ENCODE assay signal across 1 cellular context in the genomic region with DNA sequence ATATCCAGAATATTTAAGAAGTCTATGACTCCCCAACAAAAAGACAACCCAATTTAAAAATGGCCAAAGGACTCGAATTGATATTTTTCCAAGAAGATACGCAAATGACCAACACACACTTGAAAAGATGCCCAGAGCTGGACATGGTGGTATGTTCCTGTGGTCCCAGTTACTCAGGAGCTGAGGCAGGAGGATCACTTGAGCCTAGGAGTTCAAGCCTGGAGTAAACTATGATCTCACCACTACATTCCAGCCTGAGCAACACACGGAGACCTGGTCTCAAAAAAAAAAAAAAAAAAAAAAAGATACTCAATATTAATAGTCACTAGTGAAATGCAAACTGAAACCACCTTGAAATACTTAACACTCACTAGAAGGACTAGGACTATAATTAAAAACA.
TF ChIP-seq lines count a peak whose summit lies in the region.

No MANE protein-coding gene starts in this region.

TF ChIP-seq in IMR-90, 13 proteins besides CTCF, POLR2A, EP300 and RAD21:
- TF ChIP-seq RCOR1 (IDR thresholded peaks at IDR 0.05; ENCODE audit: insufficient replicate concordance, low read length) (no peak), BHLHE40 (IDR thresholded peaks at IDR 0.05; ENCODE audit: low read depth, low read length) (no peak), CEBPB (IDR thresholded peaks at IDR 0.05; ENCODE audit: low read depth, low read length) (no peak), SMC3 (IDR thresholded peaks at IDR 0.05; ENCODE audit: low read depth, low read length) (no peak), FOS (IDR thresholded peaks at IDR 0.05; ENCODE audit: low read depth, low read length) (no peak), USF2 (IDR thresholded peaks at IDR 0.05; ENCODE audit: low read depth, low read length) (no peak)
- TF ChIP-seq, protein P1, sequence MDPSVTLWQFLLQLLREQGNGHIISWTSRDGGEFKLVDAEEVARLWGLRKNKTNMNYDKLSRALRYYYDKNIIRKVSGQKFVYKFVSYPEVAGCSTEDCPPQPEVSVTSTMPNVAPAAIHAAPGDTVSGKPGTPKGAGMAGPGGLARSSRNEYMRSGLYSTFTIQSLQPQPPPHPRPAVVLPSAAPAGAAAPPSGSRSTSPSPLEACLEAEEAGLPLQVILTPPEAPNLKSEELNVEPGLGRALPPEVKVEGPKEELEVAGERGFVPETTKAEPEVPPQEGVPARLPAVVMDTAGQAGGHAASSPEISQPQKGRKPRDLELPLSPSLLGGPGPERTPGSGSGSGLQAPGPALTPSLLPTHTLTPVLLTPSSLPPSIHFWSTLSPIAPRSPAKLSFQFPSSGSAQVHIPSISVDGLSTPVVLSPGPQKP (IDR thresholded peaks at IDR 0.05; ENCODE audit: borderline replicate concordance, low read depth, low read length): no peak
TF ChIP-seq in IMR-90: peak in this region for 0.
